21 cellular contexts compared by ENCODE assay signal in the genomic region with DNA sequence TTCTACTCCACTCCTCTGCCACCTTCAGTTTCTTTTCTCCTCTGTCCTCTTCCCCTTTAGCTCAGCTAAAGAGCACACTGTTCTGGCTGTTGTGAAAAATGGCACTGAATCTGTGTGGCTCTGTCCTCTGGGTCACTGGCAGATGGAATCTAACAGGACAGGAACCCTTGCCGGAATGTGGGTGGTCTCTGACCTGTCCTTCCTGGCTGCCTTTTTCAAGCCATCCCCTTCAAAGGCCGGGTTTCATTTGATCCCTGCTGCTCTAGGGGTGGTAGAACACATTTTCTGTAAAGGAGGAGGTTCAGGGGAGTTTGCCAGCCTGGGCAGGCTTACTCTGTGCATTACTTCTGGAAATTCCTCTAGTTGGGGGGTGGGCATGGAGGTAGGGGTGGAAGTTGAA. TPM values are rescaled to one million over a fixed set of nuclear protein-coding genes. Genes with fewer than 3 reads are reported as not detected.
DNase-seq lines count a peak whose midpoint lies in the region; ATAC-seq, FAIRE-seq and TF ChIP-seq lines count a peak whose summit lies in the region.
"Had no signal": no experiment of that assay in that cellular context is flagged by ENCODE, and none has a peak within 500 bp of the region (broad histone marks: within the 10 kb centered on the region; RNA-seq: fewer than 3 reads in every experiment).

No MANE protein-coding gene starts in this region.

- intact Hi-C loops in IMR-90 (cut with micrococcal nuclease) (no loop called here), endothelial cell of umbilical vein (cut with micrococcal nuclease) (no loop called here)

- POLR2A ChIA-PET in A549 (lab: Yijun Ruan, JAX), result no interaction called here
- POLR2A ChIA-PET in IMR-90 (lab: Charles Lee; ENCODE audit: unreplicated experiment), result no interaction called here
- POLR2A ChIA-PET in endothelial cell of umbilical vein (lab: Charles Lee), result interaction anchor here (1.4 kb wide), 1 partner anchor 12 kb away, joined by 3 read pairs; no protein-coding TSS in a partner anchor

- H4K91ac ChIP-seq in IMR-90 (ENCODE audit: insufficient read depth, low read depth, low read length), result no peak overlapping the region

- no peaks in the 10 kb centered on the region for H3K27me3 Mint-ChIP-seq in osteocyte (ENCODE audit: unreplicated experiment)

- CTCF ChIA-PET in A549 (lab: Yijun Ruan, JAX), result interaction anchor here (1.2 kb wide), 2 partner anchors 8 to 248 kb away, joined by 3 to 5 read pairs; no protein-coding TSS in a partner anchor
- CTCF ChIA-PET in IMR-90 (lab: Yijun Ruan, JAX), result no interaction called here
- CTCF ChIA-PET in endothelial cell of umbilical vein (lab: Charles Lee), result no interaction called here

- H2AFZ ChIP-seq in IMR-90 (replicated peaks; ENCODE audit: low read length, poor library complexity), result no peak overlapping the region
- no peak overlapping the region for H2AFZ ChIP-seq in endothelial cell of umbilical vein (ENCODE audit: low read depth, low read length)

- H2BK120ac ChIP-seq in IMR-90 (ENCODE audit: low read depth, low read length), result 0 out of 2 replicates have a peak overlapping the region, but pooled peaks have one; percentile 12

- H2AK9ac ChIP-seq in IMR-90 (replicated peaks; ENCODE audit: low read depth, low read length, poor library complexity), result no peak overlapping the region

- no peak overlapping the region for H4K5ac ChIP-seq in IMR-90 (ENCODE audit: low read depth, low read length)

- H2BK15ac ChIP-seq in IMR-90 (ENCODE audit: low read depth, low read length), result no peak overlapping the region

- DNase-seq in A549 (ENCODE audit: low read depth in 1 of 2, low spot score in 1 of 2), result no peak
- no peak for DNase-seq in IMR-90
- no peak for DNase-seq in endothelial cell of umbilical vein (ENCODE audit: low read depth, low spot score)
- DNase-seq in osteocyte (ENCODE audit: extremely low spot score, unreplicated experiment), result no peak
- no peak for DNase-seq in DMS114 treated with DMSO at 0.1 percent for 48 hours (lab: John Stamatoyannopoulos, UW; ENCODE audit: unreplicated experiment)
- no peak for DNase-seq in NCI-H774 (lab: John Stamatoyannopoulos, UW)
- DNase-seq in SKM-1 (lab: John Stamatoyannopoulos, UW; ENCODE audit: unreplicated experiment), result no peak
- DNase-seq: 8988T; BE2C; CD8-positive, alpha-beta T cell; DMS79; NCI-H1092 treated with DMSO at 0.1 percent for 48 hours; NCI-H146; NCI-H2081; NCI-H2171 treated with DMSO at 0.1 percent for 48 hours; NCI-H446; NCI-H526 treated with DMSO at 0.1 percent for 48 hours had no signal

- H3K4ac ChIP-seq in IMR-90 (ENCODE audit: low read depth, low read length), result peak overlapping the region; percentile 39; the same call in 1 of the 2 replicates

- H2BK20ac ChIP-seq in IMR-90 (ENCODE audit: low read depth, low read length), result no peak overlapping the region

- no peak for TF ChIP-seq RAD21 in A549 (conservative IDR thresholded peaks at IDR 0.05 in 1 of 2, IDR thresholded peaks at IDR 0.05 in 1 of 2)
- no peak for TF ChIP-seq RAD21 in IMR-90 (IDR thresholded peaks at IDR 0.05; ENCODE audit: low read length)

- H4K8ac ChIP-seq in IMR-90 (ENCODE audit: low read depth in 2 of 2, low read length in 2 of 2), result peak overlapping the region in 1 of 2 experiments; percentile 59; a peak in 1 of 4 replicates

- H2AK5ac ChIP-seq in IMR-90 (ENCODE audit: low read depth, low read length), result no peak overlapping the region

- H3K36me3 ChIP-seq in IMR-90 (ENCODE audit: control insufficient read depth, insufficient read depth, low read length), result peaks cover 33% of the 10 kb centered on the region
- H3K36me3 ChIP-seq in endothelial cell of umbilical vein (ENCODE audit: control insufficient read depth in 2 of 2, extremely low read depth in 1 of 2, insufficient read depth in 2 of 2, low read length in 2 of 2), result no peaks in the 10 kb centered on the region
- H3K36me3 ChIP-seq: BE2C had no signal

- BruUV-seq in IMR-90 (replicated peaks; lab: Mats Ljungman, UMichigan), result no TSS peak
- BruUV-seq in endothelial cell of umbilical vein (replicated peaks; lab: Mats Ljungman, UMichigan), result no TSS peak

- H4K20me1 ChIP-seq in IMR-90 (ENCODE audit: insufficient read depth, low read length) (peaks cover 50% of the 10 kb centered on the region), endothelial cell of umbilical vein (replicated peaks; ENCODE audit: control insufficient read depth, extremely low read depth, insufficient read depth, low read length) (no peaks in the 10 kb centered on the region)

- 75% methylated on average over 2 of the region's 2 CpGs for WGBS in A549 (ENCODE audit: missing lambda C conversion rate)
- WGBS in IMR-90 (ENCODE audit: extremely low coverage in 2 of 2, insufficient read length in 1 of 2), 2 experiments, result no CpG with 5 or more reads among the region's 2 CpGs

- H3K14ac ChIP-seq in IMR-90 (replicated peaks; ENCODE audit: low read depth, low read length), result peak overlapping the region; percentile 82

- H3K9me3 ChIP-seq in A549 (no peaks in the 10 kb centered on the region), IMR-90 (ENCODE audit: control insufficient read depth, insufficient read depth, low read length) (no peaks in the 10 kb centered on the region), endothelial cell of umbilical vein (replicated peaks; ENCODE audit: control insufficient read depth, insufficient read depth, low read length) (no peaks in the 10 kb centered on the region)
- H3K9me3 ChIP-seq: BE2C had no signal

- peaks cover 24% of the 10 kb centered on the region for H3K4me1 Mint-ChIP-seq in osteocyte (ENCODE audit: unreplicated experiment)

- dilution Hi-C loops in IMR-90 (cut with HindIII; ENCODE audit: low sequenced_read_pairs, unreplicated experiment), result no loop called here
- dilution Hi-C loops in endothelial cell of umbilical vein (cut with MboI; ENCODE audit: extremely low pct_ligation_motif_present, low sequenced_read_pairs), result no loop called here

- peaks cover 29% of the 10 kb centered on the region for H3K9me1 ChIP-seq in IMR-90 (ENCODE audit: insufficient read depth, low read length)
- no peaks in the 10 kb centered on the region for H3K9me1 ChIP-seq in endothelial cell of umbilical vein (replicated peaks; ENCODE audit: control insufficient read depth, extremely low read depth, insufficient read depth, low read length)

- no peak overlapping the region for H3K9ac ChIP-seq in IMR-90 (ENCODE audit: low read depth, low read length)
- H3K9ac ChIP-seq in endothelial cell of umbilical vein (replicated peaks; ENCODE audit: extremely low read depth, insufficient read depth, low read length), result no peak overlapping the region

- H3K79me1 ChIP-seq in IMR-90 (ENCODE audit: low read depth in 1 of 2, low read length in 2 of 2), result peaks cover 66 to 86% of the 10 kb centered on the region in 2 experiments

- peaks cover 55% of the 10 kb centered on the region for H3K4me1 ChIP-seq in A549
- H3K4me1 ChIP-seq in IMR-90 (ENCODE audit: control insufficient read depth, insufficient read depth, low read length), result peaks cover 24% of the 10 kb centered on the region
- H3K4me1 ChIP-seq in endothelial cell of umbilical vein (ENCODE audit: control insufficient read depth, extremely low read depth, insufficient read depth, low read length), result peaks cover 10% of the 10 kb centered on the region

- H3K36me3 Mint-ChIP-seq in osteocyte (ENCODE audit: unreplicated experiment), result peaks cover 17% of the 10 kb centered on the region
- H3K36me3 Mint-ChIP-seq: CD8-positive, alpha-beta T cell had no signal

- H3K18ac ChIP-seq in IMR-90 (ENCODE audit: low read depth, low read length), result 0 out of 2 replicates have a peak overlapping the region, but pooled peaks have one; percentile 7

- no peak for ATAC-seq in A549
- ATAC-seq in IMR-90 (ENCODE audit: low read depth), result no peak
- ATAC-seq in GM18498 (IDR thresholded peaks at IDR 0.05; ENCODE audit: unreplicated experiment), result no peak
- ATAC-seq: CD8-positive, alpha-beta T cell had no signal

- H3K27ac ChIP-seq in A549 (peak overlapping the region; percentile 91 to 98; a peak in 5 of 6 replicates), IMR-90 (ENCODE audit: insufficient read depth, low read length) (no peak overlapping the region), endothelial cell of umbilical vein (ENCODE audit: insufficient read depth, low read depth, low read length) (peak overlapping the region; percentile 25)
- H3K27ac ChIP-seq: SK-N-MC had no signal

- TF ChIP-seq POLR2A in A549 (IDR thresholded peaks at IDR 0.05; ENCODE audit: low read length) (no peak), IMR-90 (IDR thresholded peaks at IDR 0.05; ENCODE audit: low read depth, low read length) (no peak), endothelial cell of umbilical vein (IDR thresholded peaks at IDR 0.05; ENCODE audit: low read depth, low read length) (no peak)

- no peak overlapping the region for H3K56ac ChIP-seq in IMR-90 (ENCODE audit: extremely low read depth, insufficient read depth, low read length)

- TF ChIP-seq EP300 in A549 (IDR thresholded peaks at IDR 0.05), result no peak

- H3K27me3 ChIP-seq in IMR-90 (ENCODE audit: control insufficient read depth, insufficient read depth, low read length) (no peaks in the 10 kb centered on the region), endothelial cell of umbilical vein (ENCODE audit: control insufficient read depth in 2 of 2, insufficient read depth in 2 of 2, low read length in 2 of 2) (no peaks in the 10 kb centered on the region)
- H3K27me3 ChIP-seq: BE2C had no signal

- TF ChIP-seq CTCF in A549 (IDR thresholded peaks at IDR 0.05), result no peak
- TF ChIP-seq CTCF in IMR-90 (conservative IDR thresholded peaks at IDR 0.05; ENCODE audit: low read depth, low read length), result no peak
- TF ChIP-seq CTCF in endothelial cell of umbilical vein (IDR thresholded peaks at IDR 0.05; ENCODE audit: extremely low read depth in 1 of 2, insufficient read depth in 1 of 2, low read depth in 1 of 2, low read length in 2 of 2), result no peak
- TF ChIP-seq CTCF in osteocyte (IDR thresholded peaks at IDR 0.05), result no peak

- H3K4me2 ChIP-seq in A549 (no peak overlapping the region), IMR-90 (ENCODE audit: low read depth, low read length) (no peak overlapping the region), endothelial cell of umbilical vein (ENCODE audit: insufficient read depth, low read length) (no peak overlapping the region)

- H3K4me3 Mint-ChIP-seq in osteocyte (ENCODE audit: unreplicated experiment), result no peak overlapping the region
- H3K4me3 Mint-ChIP-seq: CD8-positive, alpha-beta T cell had no signal

- FAIRE-seq in A549 (lab: Jason Lieb, UNC) (no peak), endothelial cell of umbilical vein (lab: Jason Lieb, UNC) (no peak)
- FAIRE-seq: GM12892, RCC 7860 had no signal

- H3K23ac ChIP-seq in IMR-90 (ENCODE audit: low read depth, low read length), result 0 out of 2 replicates have a peak overlapping the region, but pooled peaks have one; percentile 3

- H3K27ac Mint-ChIP-seq in osteocyte (ENCODE audit: unreplicated experiment), result peak overlapping the region; percentile 9
- H3K27ac Mint-ChIP-seq: CD8-positive, alpha-beta T cell had no signal

- in situ Hi-C loops in IMR-90 (cut with MboI; ENCODE audit: low sequenced_read_pairs), result no loop called here

- H3K79me2 ChIP-seq in endothelial cell of umbilical vein (ENCODE audit: control insufficient read depth, insufficient read depth, low read length), result peaks cover 60% of the 10 kb centered on the region

- H3K4me3 ChIP-seq in A549, result no peak overlapping the region
- H3K4me3 ChIP-seq in IMR-90 (ENCODE audit: insufficient read depth, low read depth, low read length), result no peak overlapping the region
- H3K4me3 ChIP-seq in endothelial cell of umbilical vein (replicated peaks in 1 of 3; ENCODE audit: insufficient read depth in 1 of 3, low read depth in 1 of 3, low read length in 3 of 3), result no peak overlapping the region
- H3K4me3 ChIP-seq: SK-N-MC had no signal

- H3K9me3 Mint-ChIP-seq in osteocyte (ENCODE audit: unreplicated experiment), result no peaks in the 10 kb centered on the region
- H3K9me3 Mint-ChIP-seq: CD8-positive, alpha-beta T cell had no signal

- H2BK5ac ChIP-seq in IMR-90 (ENCODE audit: low read depth, low read length, poor library complexity, severe bottlenecking), result no peak overlapping the region

RNA-seq across cellular contexts. Expression of gene MTCL1, which starts 29.9 kb away (rescaled TPM):
- polyA plus RNA-seq in A549 (2011; rRNA removed) (43.6 and 44.4 TPM in 2 replicates), A549 (2017; fragmentation: RNase III; extraction: RNeasy Plus Mini Kit Qiagen cat#74134 plus additional on column Dnase treatment) (48.6 to 56.0 TPM (median 49.6 TPM) in 3 replicates), IMR-90 (2012; rRNA removed) (44.7 and 45.3 TPM in 2 replicates), endothelial cell of umbilical vein (11.9 and 14.0 TPM in 2 replicates)
- polyA plus RNA-seq in A549 (2012; cell fraction: cytosol; rRNA removed), result 37.2 and 44.0 TPM in 2 replicates
- 153 and 157 TPM in 2 replicates for polyA plus RNA-seq in A549 (2012; cell fraction: nucleus; rRNA removed)
- polyA minus RNA-seq in A549 (2011; rRNA and poly(A)+ RNA removed), result 66.2 and 67.8 TPM in 2 replicates
- total RNA-seq in IMR-90 (2012; rRNA removed) (29.0 and 38.6 TPM in 2 replicates), endothelial cell of umbilical vein (36.7 and 75.7 TPM in 2 replicates), osteocyte (56.9 and 58.4 TPM in 2 replicates)
- polyA plus RNA-seq in IMR-90 (2012; cell fraction: cytosol; rRNA removed), result 26.0 and 32.1 TPM in 2 replicates
- polyA plus RNA-seq in IMR-90 (2012; cell fraction: nucleus; rRNA removed; ENCODE audit: low replicate concordance), result 165 and 175 TPM in 2 replicates
- 9.9 and 12.7 TPM in 2 replicates for polyA plus RNA-seq in endothelial cell of umbilical vein (2011; cell fraction: cytosol; rRNA removed)
- polyA plus RNA-seq in endothelial cell of umbilical vein (2011; cell fraction: nucleus; rRNA removed), result 75.8 and 89.8 TPM in 2 replicates
- polyA plus RNA-seq in endothelial cell of umbilical vein (2012), result 41.8 and 46.2 TPM in 2 replicates
- 29.2 and 36.3 TPM in 2 replicates for polyA minus RNA-seq in endothelial cell of umbilical vein
- polyA minus RNA-seq in endothelial cell of umbilical vein (2011; cell fraction: cytosol; rRNA and poly(A)+ RNA removed), result 14.4 TPM
- polyA minus RNA-seq in endothelial cell of umbilical vein (2011; cell fraction: nucleus; rRNA and poly(A)+ RNA removed), result 68.5 and 70.3 TPM in 2 replicates
